1 cellular context compared by ENCODE assay signal in genomic region chr17:4163951-4164350, GRCh38.
TF ChIP-seq lines count a peak whose summit lies in the region.

No MANE protein-coding gene starts in this region.

TF ChIP-seq in SK-N-SH, 30 proteins besides CTCF, POLR2A, EP300 and RAD21 (continued from another document):
- TF ChIP-seq, protein P1, sequence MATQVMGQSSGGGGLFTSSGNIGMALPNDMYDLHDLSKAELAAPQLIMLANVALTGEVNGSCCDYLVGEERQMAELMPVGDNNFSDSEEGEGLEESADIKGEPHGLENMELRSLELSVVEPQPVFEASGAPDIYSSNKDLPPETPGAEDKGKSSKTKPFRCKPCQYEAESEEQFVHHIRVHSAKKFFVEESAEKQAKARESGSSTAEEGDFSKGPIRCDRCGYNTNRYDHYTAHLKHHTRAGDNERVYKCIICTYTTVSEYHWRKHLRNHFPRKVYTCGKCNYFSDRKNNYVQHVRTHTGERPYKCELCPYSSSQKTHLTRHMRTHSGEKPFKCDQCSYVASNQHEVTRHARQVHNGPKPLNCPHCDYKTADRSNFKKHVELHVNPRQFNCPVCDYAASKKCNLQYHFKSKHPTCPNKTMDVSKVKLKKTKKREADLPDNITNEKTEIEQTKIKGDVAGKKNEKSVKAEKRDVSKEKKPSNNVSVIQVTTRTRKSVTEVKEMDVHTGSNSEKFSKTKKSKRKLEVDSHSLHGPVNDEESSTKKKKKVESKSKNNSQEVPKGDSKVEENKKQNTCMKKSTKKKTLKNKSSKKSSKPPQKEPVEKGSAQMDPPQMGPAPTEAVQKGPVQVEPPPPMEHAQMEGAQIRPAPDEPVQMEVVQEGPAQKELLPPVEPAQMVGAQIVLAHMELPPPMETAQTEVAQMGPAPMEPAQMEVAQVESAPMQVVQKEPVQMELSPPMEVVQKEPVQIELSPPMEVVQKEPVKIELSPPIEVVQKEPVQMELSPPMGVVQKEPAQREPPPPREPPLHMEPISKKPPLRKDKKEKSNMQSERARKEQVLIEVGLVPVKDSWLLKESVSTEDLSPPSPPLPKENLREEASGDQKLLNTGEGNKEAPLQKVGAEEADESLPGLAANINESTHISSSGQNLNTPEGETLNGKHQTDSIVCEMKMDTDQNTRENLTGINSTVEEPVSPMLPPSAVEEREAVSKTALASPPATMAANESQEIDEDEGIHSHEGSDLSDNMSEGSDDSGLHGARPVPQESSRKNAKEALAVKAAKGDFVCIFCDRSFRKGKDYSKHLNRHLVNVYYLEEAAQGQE (IDR thresholded peaks at IDR 0.05; ENCODE audit: low read depth, low read length): no peak
- TF ChIP-seq TEAD4 (IDR thresholded peaks at IDR 0.05; ENCODE audit: borderline replicate concordance, insufficient read depth) (no peak), JUND (IDR thresholded peaks at IDR 0.05) (no peak), GATA2 (CRISPR knock-in tag; IDR thresholded peaks at IDR 0.05) (no peak), ELF1 (IDR thresholded peaks at IDR 0.05) (no peak), FOSL2 (IDR thresholded peaks at IDR 0.05; ENCODE audit: borderline replicate concordance, low read depth) (no peak), SIN3A (IDR thresholded peaks at IDR 0.05; ENCODE audit: borderline replicate concordance, low read depth, low read length) (no peak), CHD2 (IDR thresholded peaks at IDR 0.05; ENCODE audit: low read length, partially characterized antibody) (no peak), RCOR1 (IDR thresholded peaks at IDR 0.05; ENCODE audit: low read length) (no peak), TAF1 (IDR thresholded peaks at IDR 0.05; ENCODE audit: borderline replicate concordance, low read depth, low read length) (no peak), TCF12 (IDR thresholded peaks at IDR 0.05) (no peak), EZH2phosphoT487 (IDR thresholded peaks at IDR 0.05; ENCODE audit: borderline replicate concordance, low read depth) (no peak)
